Comparison of ENCODE assay signal across 1 cellular context in the genomic region with DNA sequence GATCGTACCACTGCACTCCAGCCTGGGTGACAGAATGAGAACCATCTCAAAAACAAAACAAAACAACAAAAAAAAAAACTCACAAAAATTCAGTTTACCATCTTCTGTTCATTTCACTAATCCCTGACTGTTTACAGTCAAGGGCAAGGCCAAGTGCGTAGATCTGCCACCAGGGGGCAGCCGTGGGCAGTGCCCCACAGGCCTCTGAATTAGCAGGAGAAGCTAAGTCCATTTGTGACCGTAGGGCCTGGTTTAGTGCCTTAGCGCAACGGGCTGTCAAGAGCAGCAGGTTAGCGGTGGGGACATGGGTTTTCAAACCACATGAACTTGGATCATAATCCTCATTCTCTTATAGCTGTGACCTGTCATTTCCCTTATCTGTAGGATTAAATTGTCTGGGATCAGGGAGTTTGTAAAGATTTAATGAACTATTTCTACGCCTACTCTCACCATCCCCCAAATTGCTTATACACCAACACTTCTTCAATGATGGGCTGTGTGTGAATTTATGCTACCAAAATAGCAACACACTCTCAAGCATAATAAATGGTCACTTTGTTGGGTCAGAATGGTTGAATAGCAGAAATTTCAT.
TF ChIP-seq lines count a peak whose summit lies in the region.

No MANE protein-coding gene starts in this region.

TF ChIP-seq in K562, 482 proteins besides CTCF, POLR2A, EP300 and RAD21 (continued from another document and continues in another):
- TF ChIP-seq, protein P1, sequence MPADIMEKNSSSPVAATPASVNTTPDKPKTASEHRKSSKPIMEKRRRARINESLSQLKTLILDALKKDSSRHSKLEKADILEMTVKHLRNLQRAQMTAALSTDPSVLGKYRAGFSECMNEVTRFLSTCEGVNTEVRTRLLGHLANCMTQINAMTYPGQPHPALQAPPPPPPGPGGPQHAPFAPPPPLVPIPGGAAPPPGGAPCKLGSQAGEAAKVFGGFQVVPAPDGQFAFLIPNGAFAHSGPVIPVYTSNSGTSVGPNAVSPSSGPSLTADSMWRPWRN (IDR thresholded peaks at IDR 0.05; ENCODE audit: low read depth) = no peak
- TF ChIP-seq FOS (IDR thresholded peaks at IDR 0.05; ENCODE audit: extremely low read depth, insufficient read length) (no peak), MCM2 (IDR thresholded peaks at IDR 0.05; ENCODE audit: low read depth) (no peak), IFI16 (CRISPR knock-in tag; IDR thresholded peaks at IDR 0.05) (no peak), STAG1 (CRISPR knock-in tag; IDR thresholded peaks at IDR 0.05; ENCODE audit: borderline replicate concordance) (peak; percentile 60; the same call in 1 of the 2 replicates), SLC30A9 (CRISPR knock-in tag; IDR thresholded peaks at IDR 0.05) (no peak), SMAD3 (CRISPR knock-in tag; conservative IDR thresholded peaks at IDR 0.05) (no peak), TEAD4 (IDR thresholded peaks at IDR 0.05; ENCODE audit: low read length) (0 out of 2 replicates have a peak, but pooled peaks have one; percentile 12), TEAD4 (CRISPR knock-in tag; IDR thresholded peaks at IDR 0.05; ENCODE audit: borderline replicate concordance) (no peak), GTF2A2 (tag; IDR thresholded peaks at IDR 0.05) (no peak), MTA1 (IDR thresholded peaks at IDR 0.05; ENCODE audit: borderline replicate concordance) (no peak), PHF20 (IDR thresholded peaks at IDR 0.05; ENCODE audit: partially characterized antibody) (no peak), JUND (IDR thresholded peaks at IDR 0.05; ENCODE audit: borderline replicate concordance, low read depth, low read length) (peak; percentile 41; the same call in 1 of the 2 replicates), JUND (tag; IDR thresholded peaks at IDR 0.05; ENCODE audit: borderline replicate concordance, low read depth, low read length) (no peak), ZNF347 (CRISPR knock-in tag; IDR thresholded peaks at IDR 0.05; ENCODE audit: low read depth) (no peak), ZEB2 (IDR thresholded peaks at IDR 0.05) (0 out of 2 replicates have a peak, but pooled peaks have one; percentile 30), BHLHE40 (IDR thresholded peaks at IDR 0.05; ENCODE audit: low read length) (0 out of 2 replicates have a peak, but pooled peaks have one; percentile 10), SRSF7 (optimal IDR thresholded peaks at IDR 0.05; ENCODE audit: low read depth, low read length) (no peak), ZNF146 (CRISPR knock-in tag; IDR thresholded peaks at IDR 0.05; ENCODE audit: unreplicated experiment) (no peak), GABPA (tag; conservative IDR thresholded peaks at IDR 0.05; ENCODE audit: low read depth) (no peak), MAZ (CRISPR knock-in tag; conservative IDR thresholded peaks at IDR 0.05 in 1 of 2, IDR thresholded peaks at IDR 0.05 in 1 of 2) (0 out of 4 replicates have a peak, but pooled peaks of 1 of the 2 experiments have one; percentile 17), BRD4 (IDR thresholded peaks at IDR 0.05) (no peak), NBN (IDR thresholded peaks at IDR 0.05; ENCODE audit: low read depth) (no peak), CREM (IDR thresholded peaks at IDR 0.05; ENCODE audit: low read depth) (peak; percentile 51; the same call in 1 of the 2 replicates), ZNF76 (CRISPR knock-in tag; IDR thresholded peaks at IDR 0.05; ENCODE audit: borderline replicate concordance) (no peak), ERF (CRISPR knock-in tag; IDR thresholded peaks at IDR 0.05) (no peak), BCL6 (CRISPR knock-in tag; IDR thresholded peaks at IDR 0.05) (no peak), SRF (CRISPR knock-in tag; IDR thresholded peaks at IDR 0.05) (no peak), HMGN3 (IDR thresholded peaks at IDR 0.05; ENCODE audit: borderline replicate concordance, extremely low read depth, insufficient read length, low read depth, low read length) (no peak), GATA2 (CRISPR knock-in tag; IDR thresholded peaks at IDR 0.05) (no peak), HNRNPLL (IDR thresholded peaks at IDR 0.05; ENCODE audit: low read depth, low read length, poor library complexity, severe bottlenecking) (peak; percentile 71), FOXA1 (IDR thresholded peaks at IDR 0.05; ENCODE audit: borderline replicate concordance) (no peak), TAL1 (IDR thresholded peaks at IDR 0.05) (no peak), GABPB1 (CRISPR knock-in tag; IDR thresholded peaks at IDR 0.05) (no peak), ZFP1 (CRISPR knock-in tag; IDR thresholded peaks at IDR 0.05) (no peak)
- TF ChIP-seq, protein P2, sequence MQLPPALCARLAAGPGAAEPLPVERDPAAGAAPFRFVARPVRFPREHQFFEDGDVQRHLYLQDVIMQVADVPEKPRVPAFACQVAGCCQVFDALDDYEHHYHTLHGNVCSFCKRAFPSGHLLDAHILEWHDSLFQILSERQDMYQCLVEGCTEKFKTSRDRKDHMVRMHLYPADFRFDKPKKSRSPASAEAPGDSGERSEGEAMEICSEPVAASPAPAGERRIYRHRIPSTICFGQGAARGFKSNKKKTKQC (CRISPR knock-in tag; IDR thresholded peaks at IDR 0.05) = no peak
- TF ChIP-seq, protein P3, sequence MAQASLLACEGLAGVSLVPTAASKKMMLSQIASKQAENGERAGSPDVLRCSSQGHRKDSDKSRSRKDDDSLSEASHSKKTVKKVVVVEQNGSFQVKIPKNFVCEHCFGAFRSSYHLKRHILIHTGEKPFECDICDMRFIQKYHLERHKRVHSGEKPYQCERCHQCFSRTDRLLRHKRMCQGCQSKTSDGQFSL (CRISPR knock-in tag; IDR thresholded peaks at IDR 0.05) = no peak
- TF ChIP-seq, protein P3 (tag; IDR thresholded peaks at IDR 0.05) = no peak
- TF ChIP-seq, protein P4, sequence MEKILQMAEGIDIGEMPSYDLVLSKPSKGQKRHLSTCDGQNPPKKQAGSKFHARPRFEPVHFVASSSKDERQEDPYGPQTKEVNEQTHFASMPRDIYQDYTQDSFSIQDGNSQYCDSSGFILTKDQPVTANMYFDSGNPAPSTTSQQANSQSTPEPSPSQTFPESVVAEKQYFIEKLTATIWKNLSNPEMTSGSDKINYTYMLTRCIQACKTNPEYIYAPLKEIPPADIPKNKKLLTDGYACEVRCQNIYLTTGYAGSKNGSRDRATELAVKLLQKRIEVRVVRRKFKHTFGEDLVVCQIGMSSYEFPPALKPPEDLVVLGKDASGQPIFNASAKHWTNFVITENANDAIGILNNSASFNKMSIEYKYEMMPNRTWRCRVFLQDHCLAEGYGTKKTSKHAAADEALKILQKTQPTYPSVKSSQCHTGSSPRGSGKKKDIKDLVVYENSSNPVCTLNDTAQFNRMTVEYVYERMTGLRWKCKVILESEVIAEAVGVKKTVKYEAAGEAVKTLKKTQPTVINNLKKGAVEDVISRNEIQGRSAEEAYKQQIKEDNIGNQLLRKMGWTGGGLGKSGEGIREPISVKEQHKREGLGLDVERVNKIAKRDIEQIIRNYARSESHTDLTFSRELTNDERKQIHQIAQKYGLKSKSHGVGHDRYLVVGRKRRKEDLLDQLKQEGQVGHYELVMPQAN (IDR thresholded peaks at IDR 0.05; ENCODE audit: borderline replicate concordance) = no peak
- TF ChIP-seq, protein P5, sequence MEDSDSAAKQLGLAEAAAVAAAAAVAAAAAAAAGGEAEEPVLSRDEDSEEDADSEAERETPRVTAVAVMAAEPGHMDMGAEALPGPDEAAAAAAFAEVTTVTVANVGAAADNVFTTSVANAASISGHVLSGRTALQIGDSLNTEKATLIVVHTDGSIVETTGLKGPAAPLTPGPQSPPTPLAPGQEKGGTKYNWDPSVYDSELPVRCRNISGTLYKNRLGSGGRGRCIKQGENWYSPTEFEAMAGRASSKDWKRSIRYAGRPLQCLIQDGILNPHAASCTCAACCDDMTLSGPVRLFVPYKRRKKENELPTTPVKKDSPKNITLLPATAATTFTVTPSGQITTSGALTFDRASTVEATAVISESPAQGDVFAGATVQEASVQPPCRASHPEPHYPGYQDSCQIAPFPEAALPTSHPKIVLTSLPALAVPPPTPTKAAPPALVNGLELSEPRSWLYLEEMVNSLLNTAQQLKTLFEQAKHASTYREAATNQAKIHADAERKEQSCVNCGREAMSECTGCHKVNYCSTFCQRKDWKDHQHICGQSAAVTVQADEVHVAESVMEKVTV (CRISPR knock-in tag; IDR thresholded peaks at IDR 0.05) = 0 out of 2 replicates have a peak, but pooled peaks have one; percentile 19
- TF ChIP-seq, protein P6, sequence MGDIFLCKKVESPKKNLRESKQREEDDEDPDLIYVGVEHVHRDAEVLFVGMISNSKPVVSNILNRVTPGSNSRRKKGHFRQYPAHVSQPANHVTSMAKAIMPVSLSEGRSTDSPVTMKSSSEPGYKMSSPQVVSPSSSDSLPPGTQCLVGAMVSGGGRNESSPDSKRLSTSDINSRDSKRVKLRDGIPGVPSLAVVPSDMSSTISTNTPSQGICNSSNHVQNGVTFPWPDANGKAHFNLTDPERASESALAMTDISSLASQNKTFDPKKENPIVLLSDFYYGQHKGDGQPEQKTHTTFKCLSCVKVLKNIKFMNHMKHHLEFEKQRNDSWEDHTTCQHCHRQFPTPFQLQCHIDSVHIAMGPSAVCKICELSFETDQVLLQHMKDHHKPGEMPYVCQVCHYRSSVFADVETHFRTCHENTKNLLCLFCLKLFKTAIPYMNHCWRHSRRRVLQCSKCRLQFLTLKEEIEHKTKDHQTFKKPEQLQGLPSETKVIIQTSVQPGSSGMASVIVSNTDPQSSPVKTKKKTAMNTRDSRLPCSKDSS (IDR thresholded peaks at IDR 0.05; ENCODE audit: low read depth, partially characterized antibody) = no peak
- TF ChIP-seq, protein P7, sequence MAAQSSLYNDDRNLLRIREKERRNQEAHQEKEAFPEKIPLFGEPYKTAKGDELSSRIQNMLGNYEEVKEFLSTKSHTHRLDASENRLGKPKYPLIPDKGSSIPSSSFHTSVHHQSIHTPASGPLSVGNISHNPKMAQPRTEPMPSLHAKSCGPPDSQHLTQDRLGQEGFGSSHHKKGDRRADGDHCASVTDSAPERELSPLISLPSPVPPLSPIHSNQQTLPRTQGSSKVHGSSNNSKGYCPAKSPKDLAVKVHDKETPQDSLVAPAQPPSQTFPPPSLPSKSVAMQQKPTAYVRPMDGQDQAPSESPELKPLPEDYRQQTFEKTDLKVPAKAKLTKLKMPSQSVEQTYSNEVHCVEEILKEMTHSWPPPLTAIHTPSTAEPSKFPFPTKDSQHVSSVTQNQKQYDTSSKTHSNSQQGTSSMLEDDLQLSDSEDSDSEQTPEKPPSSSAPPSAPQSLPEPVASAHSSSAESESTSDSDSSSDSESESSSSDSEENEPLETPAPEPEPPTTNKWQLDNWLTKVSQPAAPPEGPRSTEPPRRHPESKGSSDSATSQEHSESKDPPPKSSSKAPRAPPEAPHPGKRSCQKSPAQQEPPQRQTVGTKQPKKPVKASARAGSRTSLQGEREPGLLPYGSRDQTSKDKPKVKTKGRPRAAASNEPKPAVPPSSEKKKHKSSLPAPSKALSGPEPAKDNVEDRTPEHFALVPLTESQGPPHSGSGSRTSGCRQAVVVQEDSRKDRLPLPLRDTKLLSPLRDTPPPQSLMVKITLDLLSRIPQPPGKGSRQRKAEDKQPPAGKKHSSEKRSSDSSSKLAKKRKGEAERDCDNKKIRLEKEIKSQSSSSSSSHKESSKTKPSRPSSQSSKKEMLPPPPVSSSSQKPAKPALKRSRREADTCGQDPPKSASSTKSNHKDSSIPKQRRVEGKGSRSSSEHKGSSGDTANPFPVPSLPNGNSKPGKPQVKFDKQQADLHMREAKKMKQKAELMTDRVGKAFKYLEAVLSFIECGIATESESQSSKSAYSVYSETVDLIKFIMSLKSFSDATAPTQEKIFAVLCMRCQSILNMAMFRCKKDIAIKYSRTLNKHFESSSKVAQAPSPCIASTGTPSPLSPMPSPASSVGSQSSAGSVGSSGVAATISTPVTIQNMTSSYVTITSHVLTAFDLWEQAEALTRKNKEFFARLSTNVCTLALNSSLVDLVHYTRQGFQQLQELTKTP (IDR thresholded peaks at IDR 0.05; ENCODE audit: low read depth in 1 of 2, partially characterized antibody in 2 of 2) = no peak
- TF ChIP-seq, protein P8, sequence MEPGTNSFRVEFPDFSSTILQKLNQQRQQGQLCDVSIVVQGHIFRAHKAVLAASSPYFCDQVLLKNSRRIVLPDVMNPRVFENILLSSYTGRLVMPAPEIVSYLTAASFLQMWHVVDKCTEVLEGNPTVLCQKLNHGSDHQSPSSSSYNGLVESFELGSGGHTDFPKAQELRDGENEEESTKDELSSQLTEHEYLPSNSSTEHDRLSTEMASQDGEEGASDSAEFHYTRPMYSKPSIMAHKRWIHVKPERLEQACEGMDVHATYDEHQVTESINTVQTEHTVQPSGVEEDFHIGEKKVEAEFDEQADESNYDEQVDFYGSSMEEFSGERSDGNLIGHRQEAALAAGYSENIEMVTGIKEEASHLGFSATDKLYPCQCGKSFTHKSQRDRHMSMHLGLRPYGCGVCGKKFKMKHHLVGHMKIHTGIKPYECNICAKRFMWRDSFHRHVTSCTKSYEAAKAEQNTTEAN (CRISPR knock-in tag; IDR thresholded peaks at IDR 0.05) = no peak
- TF ChIP-seq, protein P9, sequence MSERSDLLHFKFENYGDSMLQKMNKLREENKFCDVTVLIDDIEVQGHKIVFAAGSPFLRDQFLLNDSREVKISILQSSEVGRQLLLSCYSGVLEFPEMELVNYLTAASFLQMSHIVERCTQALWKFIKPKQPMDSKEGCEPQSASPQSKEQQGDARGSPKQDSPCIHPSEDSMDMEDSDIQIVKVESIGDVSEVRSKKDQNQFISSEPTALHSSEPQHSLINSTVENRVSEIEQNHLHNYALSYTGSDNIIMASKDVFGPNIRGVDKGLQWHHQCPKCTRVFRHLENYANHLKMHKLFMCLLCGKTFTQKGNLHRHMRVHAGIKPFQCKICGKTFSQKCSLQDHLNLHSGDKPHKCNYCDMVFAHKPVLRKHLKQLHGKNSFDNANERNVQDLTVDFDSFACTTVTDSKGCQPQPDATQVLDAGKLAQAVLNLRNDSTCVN (CRISPR knock-in tag; IDR thresholded peaks at IDR 0.05) = no peak
- TF ChIP-seq, protein P10, sequence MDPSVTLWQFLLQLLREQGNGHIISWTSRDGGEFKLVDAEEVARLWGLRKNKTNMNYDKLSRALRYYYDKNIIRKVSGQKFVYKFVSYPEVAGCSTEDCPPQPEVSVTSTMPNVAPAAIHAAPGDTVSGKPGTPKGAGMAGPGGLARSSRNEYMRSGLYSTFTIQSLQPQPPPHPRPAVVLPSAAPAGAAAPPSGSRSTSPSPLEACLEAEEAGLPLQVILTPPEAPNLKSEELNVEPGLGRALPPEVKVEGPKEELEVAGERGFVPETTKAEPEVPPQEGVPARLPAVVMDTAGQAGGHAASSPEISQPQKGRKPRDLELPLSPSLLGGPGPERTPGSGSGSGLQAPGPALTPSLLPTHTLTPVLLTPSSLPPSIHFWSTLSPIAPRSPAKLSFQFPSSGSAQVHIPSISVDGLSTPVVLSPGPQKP (CRISPR knock-in tag; IDR thresholded peaks at IDR 0.05) = no peak
- TF ChIP-seq, protein P11, sequence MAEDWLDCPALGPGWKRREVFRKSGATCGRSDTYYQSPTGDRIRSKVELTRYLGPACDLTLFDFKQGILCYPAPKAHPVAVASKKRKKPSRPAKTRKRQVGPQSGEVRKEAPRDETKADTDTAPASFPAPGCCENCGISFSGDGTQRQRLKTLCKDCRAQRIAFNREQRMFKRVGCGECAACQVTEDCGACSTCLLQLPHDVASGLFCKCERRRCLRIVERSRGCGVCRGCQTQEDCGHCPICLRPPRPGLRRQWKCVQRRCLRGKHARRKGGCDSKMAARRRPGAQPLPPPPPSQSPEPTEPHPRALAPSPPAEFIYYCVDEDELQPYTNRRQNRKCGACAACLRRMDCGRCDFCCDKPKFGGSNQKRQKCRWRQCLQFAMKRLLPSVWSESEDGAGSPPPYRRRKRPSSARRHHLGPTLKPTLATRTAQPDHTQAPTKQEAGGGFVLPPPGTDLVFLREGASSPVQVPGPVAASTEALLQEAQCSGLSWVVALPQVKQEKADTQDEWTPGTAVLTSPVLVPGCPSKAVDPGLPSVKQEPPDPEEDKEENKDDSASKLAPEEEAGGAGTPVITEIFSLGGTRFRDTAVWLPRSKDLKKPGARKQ (CRISPR knock-in tag; IDR thresholded peaks at IDR 0.05) = 0 out of 2 replicates have a peak, but pooled peaks have one; percentile 4
